Comparison of ENCODE assay signal across 8 cellular contexts in the genomic region with DNA sequence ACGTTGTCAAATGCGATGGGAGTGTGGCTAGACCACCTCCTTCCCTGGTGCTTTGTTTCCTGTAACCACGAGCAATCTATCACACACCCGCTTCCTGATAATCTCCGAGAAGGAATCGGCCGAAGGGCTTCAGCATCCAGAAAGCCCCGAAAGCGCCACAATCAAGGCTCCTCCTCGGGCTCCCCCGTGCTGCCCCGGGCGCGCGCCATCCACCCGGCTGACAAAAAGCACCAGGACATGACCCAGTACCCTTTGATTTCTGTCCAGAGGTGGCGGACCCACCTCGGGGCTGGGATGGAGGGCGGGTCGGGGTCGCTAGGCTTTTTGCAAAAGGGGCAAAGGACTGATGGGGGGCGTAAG. TPM values are rescaled to one million over a fixed set of nuclear protein-coding genes. Genes with fewer than 3 reads are reported as not detected.
A peak's percentile ranks its signal among the peaks of the same experiment; 100 is the strongest.
DNase-seq lines count a peak whose midpoint lies in the region; ATAC-seq and TF ChIP-seq lines count a peak whose summit lies in the region.

No MANE protein-coding gene starts in this region.

- H3K4me3 Mint-ChIP-seq in central memory CD8-positive, alpha-beta T cell, result peak overlapping the region; percentile 77
- H3K4me3 Mint-ChIP-seq in naive B cell, result peak overlapping the region; percentile 79 to 93 (median 88)

- H3K9me3 Mint-ChIP-seq in central memory CD8-positive, alpha-beta T cell, result no peaks in the 10 kb centered on the region
- H3K9me3 Mint-ChIP-seq in naive B cell, result no peaks in the 10 kb centered on the region

- H3K4me3 ChIP-seq in AG10803 (ENCODE audit: low read length), result peak overlapping the region; percentile 87
- peak overlapping the region; percentile 84 for H3K4me3 ChIP-seq in Jurkat, Clone E6-1 (ENCODE audit: low read length)

- peaks cover 3% of the 10 kb centered on the region for H3K36me3 Mint-ChIP-seq in central memory CD8-positive, alpha-beta T cell (ENCODE audit: insufficient read depth)
- H3K36me3 Mint-ChIP-seq in naive B cell, result peaks cover 0 to 8% of the 10 kb centered on the region in 2 donors

- no peak for ATAC-seq in central memory CD8-positive, alpha-beta T cell (replicated peaks; ENCODE audit: extremely low read depth, poor library complexity, severe bottlenecking)
- ATAC-seq in naive B cell (ENCODE audit: low read depth in 2 of 2) (peak; percentile 20), HG02623 (IDR thresholded peaks at IDR 0.05; ENCODE audit: unreplicated experiment) (no peak), GM18520 (IDR thresholded peaks at IDR 0.05; ENCODE audit: unreplicated experiment) (no peak)

- H3K27me3 Mint-ChIP-seq in central memory CD8-positive, alpha-beta T cell, result no peaks in the 10 kb centered on the region
- peaks cover 0 to 15% (median 0%) of the 10 kb centered on the region in 3 donors for H3K27me3 Mint-ChIP-seq in naive B cell

- H3K27ac Mint-ChIP-seq in central memory CD8-positive, alpha-beta T cell (ENCODE audit: low read depth), result peak overlapping the region; percentile 38
- peak overlapping the region in 3 of 6 donors; percentile 70 to 93 (median 89) for H3K27ac Mint-ChIP-seq in naive B cell

- H3K4me1 Mint-ChIP-seq in central memory CD8-positive, alpha-beta T cell, result peaks cover 26% of the 10 kb centered on the region
- H3K4me1 Mint-ChIP-seq in naive B cell, result peaks cover 19 to 32% (median 32%) of the 10 kb centered on the region in 3 donors

- DNase-seq in AG10803 (ENCODE audit: low read depth) (no peak), naive B cell (no peak)
- peak; percentile 42 for DNase-seq in Jurkat, Clone E6-1 (ENCODE audit: low read depth, low spot score)
- DNase-seq in central memory CD8-positive, alpha-beta T cell (ENCODE audit: low spot score in 2 of 2), result no peak
- DNase-seq in activated CD4-positive, CD25-positive, alpha-beta regulatory T cell (lab: John Stamatoyannopoulos, UW), result no peak
- DNase-seq in NK-92 treated with Interleukin-12 subunit alpha and Interleukin-12 subunit beta, amount 100 ng/mL, for 24 hours (lab: John Stamatoyannopoulos, UW), result no peak

- TF ChIP-seq CTCF in AG10803 (conservative IDR thresholded peaks at IDR 0.05; ENCODE audit: low read length), result no peak

RNA-seq across cellular contexts. Expression of gene ARMC7, which starts 0.7 kb away (rescaled TPM):
- 18.9 TPM for polyA plus RNA-seq in Jurkat, Clone E6-1 (2012; ENCODE audit: insufficient read depth, insufficient read length)
- 1 to 10 TPM; 2.0 to 6.0 (median 4.5) TPM for polyA plus RNA-seq in naive B cell (ENCODE audit: low read depth in 6 of 6)

RNA-seq across cellular contexts. Expression of gene SLC16A5, which starts 21.3 kb away (rescaled TPM):
- polyA plus RNA-seq in Jurkat, Clone E6-1 (2012; ENCODE audit: insufficient read depth, insufficient read length), result not detected
- 1 to 10 TPM; 1.1 to 4.0 (median 2.1) TPM for polyA plus RNA-seq in naive B cell (ENCODE audit: low read depth in 6 of 6)

RNA-seq across cellular contexts. Expression of gene NT5C, which starts 22.5 kb away (rescaled TPM):
- polyA plus RNA-seq in Jurkat, Clone E6-1 (2012; ENCODE audit: insufficient read depth, insufficient read length), result 65.0 TPM
- 100 to 1,000 TPM in 3 of 6 donors, 10 to 100 TPM in 3; 85.0 to 136 (median 111) TPM for polyA plus RNA-seq in naive B cell (ENCODE audit: low read depth in 6 of 6)

RNA-seq across cellular contexts. Expression of gene JPT1, which starts 45.3 kb away (rescaled TPM):
- 546 TPM for polyA plus RNA-seq in Jurkat, Clone E6-1 (2012; ENCODE audit: insufficient read depth, insufficient read length)
- 10 to 100 TPM; 56.8 to 80.5 (median 72.7) TPM for polyA plus RNA-seq in naive B cell (ENCODE audit: low read depth in 6 of 6)

Comparison
In these comparisons a context has a peak if more than half of its experiments do, and no peak if none do; other contexts are left out.
1. ATAC-seq: peak in naive B cell (2 of 2); none in central memory CD8-positive, alpha-beta T cell (single experiment), HG02623 (single experiment) and GM18520 (single experiment).